In the genomic region with DNA sequence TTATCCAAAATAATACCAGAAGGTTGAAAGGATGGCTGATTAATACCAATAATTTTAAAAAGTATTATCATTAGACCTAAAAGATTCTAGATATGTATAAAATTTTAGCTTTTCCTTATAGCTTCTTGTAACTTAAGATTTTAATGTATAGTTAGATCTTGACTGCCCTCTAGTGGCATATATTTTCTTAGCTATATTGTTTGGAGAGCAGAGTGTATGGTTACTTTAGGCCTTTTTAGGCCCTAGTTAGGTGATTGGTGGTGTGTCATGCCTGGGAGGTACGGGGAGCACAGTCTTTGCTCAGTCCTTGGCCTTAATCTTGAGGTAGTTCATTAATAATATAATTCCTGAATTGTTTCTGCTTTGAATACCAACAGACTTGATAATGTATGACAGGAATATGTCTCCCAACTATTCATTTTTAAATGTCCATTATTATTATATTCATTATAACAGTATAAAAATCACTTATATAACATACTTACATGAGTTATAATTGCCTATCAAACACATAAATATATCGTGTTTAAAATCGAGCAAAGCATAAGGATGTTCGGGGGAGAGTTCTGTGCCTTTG, we compare ENCODE assay signal across 8 cellular contexts.
DNase-seq lines count a peak whose midpoint lies in the region; ATAC-seq and TF ChIP-seq lines count a peak whose summit lies in the region.

No MANE protein-coding gene starts in this region.

- intact Hi-C loops in vagina (cut with DNase I), result no loop called here

- DNase-seq in DMS53 treated with DMSO at 0.1 percent for 48 hours (lab: John Stamatoyannopoulos, UW; ENCODE audit: unreplicated experiment) (peak; percentile 74), NCI-H510A treated with DMSO at 0.1 percent for 48 hours (lab: John Stamatoyannopoulos, UW) (peak; percentile 71), astrocyte of the cerebellum (ENCODE audit: low read depth) (peak; percentile 59), iris pigment epithelial cell (ENCODE audit: low read depth) (peak; percentile 65), vagina (ENCODE audit: extremely low spot score in 2 of 2) (no peak)

- no peaks in the 10 kb centered on the region for H3K27me3 ChIP-seq in vagina

- no peaks in the 10 kb centered on the region for H3K4me1 ChIP-seq in vagina

- no peaks in the 10 kb centered on the region for H3K36me3 ChIP-seq in vagina

- in situ Hi-C loops in astrocyte of the cerebellum (cut with HindIII; ENCODE audit: low sequenced_read_pairs), result no loop called here

- no peaks in the 10 kb centered on the region for H3K9me3 ChIP-seq in vagina

- H3K27ac ChIP-seq in vagina, result no peak overlapping the region

- ATAC-seq in GM19452 (IDR thresholded peaks at IDR 0.05; ENCODE audit: unreplicated experiment) (peak; percentile 67), HG03442 (IDR thresholded peaks at IDR 0.05; ENCODE audit: unreplicated experiment) (peak; percentile 89), HG03045 (IDR thresholded peaks at IDR 0.05; ENCODE audit: unreplicated experiment) (no peak)

- peak; percentile 40 for TF ChIP-seq CTCF in astrocyte of the cerebellum (IDR thresholded peaks at IDR 0.05; ENCODE audit: low read depth, low read length, missing control alignments)
- peak; percentile 10 to 42 (median 22) for TF ChIP-seq CTCF in vagina (IDR thresholded peaks at IDR 0.05)

- no peak overlapping the region for H3K4me3 ChIP-seq in astrocyte of the cerebellum (ENCODE audit: low read depth, low read length)
- H3K4me3 ChIP-seq in vagina, result no peak overlapping the region

- TF ChIP-seq POLR2A in vagina (IDR thresholded peaks at IDR 0.05), result no peak

Comparison
In these comparisons a context has a peak if more than half of its experiments do, and no peak if none do; other contexts are left out.
1. DNase-seq: peak in DMS53 treated with DMSO at 0.1 percent for 48 hours (single experiment), NCI-H510A treated with DMSO at 0.1 percent for 48 hours (single experiment), astrocyte of the cerebellum (single experiment) and iris pigment epithelial cell (single experiment); none in vagina (0 of 2).